30 cellular contexts compared by ENCODE assay signal in genomic region chr4:146232131-146232722, GRCh38. TPM values are rescaled to one million over a fixed set of nuclear protein-coding genes. Genes with fewer than 3 reads are reported as not detected.
DNase-seq lines count a peak whose midpoint lies in the region; ATAC-seq, FAIRE-seq and TF ChIP-seq lines count a peak whose summit lies in the region.
"Had no signal": no experiment of that assay in that cellular context is flagged by ENCODE, and none has a peak within 500 bp of the region (broad histone marks: within the 10 kb centered on the region; RNA-seq: fewer than 3 reads in every experiment).

No MANE protein-coding gene starts in this region.

- H3K36me3 Mint-ChIP-seq in Calu3 (ENCODE audit: insufficient read depth, unreplicated experiment) = no peaks in the 10 kb centered on the region
- H3K36me3 Mint-ChIP-seq: naive B cell had no signal

- H3K9ac ChIP-seq in keratinocyte (ENCODE audit: control insufficient read depth, extremely low read depth, insufficient read depth, low read length) = no peak overlapping the region
- H3K9ac ChIP-seq: BLaER1 had no signal

- no peak overlapping the region for H2AFZ ChIP-seq in keratinocyte (ENCODE audit: control insufficient read depth, low read length)

- peaks cover 10% of the 10 kb centered on the region for H3K4me1 Mint-ChIP-seq in Calu3 (ENCODE audit: low read depth, unreplicated experiment)
- H3K4me1 Mint-ChIP-seq in stimulated activated naive CD8-positive, alpha-beta T cell treated with anti-CD3 and anti-CD28 coated beads, Interleukin-15, amount 100 ng/mL, for 72 hours = no peaks in the 10 kb centered on the region
- H3K4me1 Mint-ChIP-seq: activated CD4-positive, alpha-beta memory T cell treated with anti-CD3 and anti-CD28 coated beads, Interleukin-2, amount 10 ng/mL, durations not matched to agents 7 days and 5 days; central memory CD8-positive, alpha-beta T cell; naive B cell had no signal

- no peaks in the 10 kb centered on the region for H4K20me1 ChIP-seq in keratinocyte (ENCODE audit: control insufficient read depth, extremely low read depth, insufficient read depth, low read length)
- H4K20me1 ChIP-seq: BLaER1 had no signal

- no peak overlapping the region for H3K27ac Mint-ChIP-seq in Calu3 (ENCODE audit: unreplicated experiment)
- no peak overlapping the region for H3K27ac Mint-ChIP-seq in stimulated activated naive CD8-positive, alpha-beta T cell treated with anti-CD3 and anti-CD28 coated beads, Interleukin-15, amount 100 ng/mL, for 72 hours
- H3K27ac Mint-ChIP-seq: activated CD4-positive, alpha-beta memory T cell treated with anti-CD3 and anti-CD28 coated beads, Interleukin-2, amount 10 ng/mL, durations not matched to agents 7 days and 5 days; activated naive CD8-positive, alpha-beta T cell had no signal

- H3K4me2 ChIP-seq in keratinocyte (ENCODE audit: control insufficient read depth, extremely low read depth, insufficient read depth, low read depth, low read length) = no peak overlapping the region
- H3K4me2 ChIP-seq: BLaER1, smooth muscle cell had no signal

- no peaks in the 10 kb centered on the region for H3K4me1 ChIP-seq in keratinocyte (ENCODE audit: control insufficient read depth, extremely low read depth, insufficient read depth, low read length)
- H3K4me1 ChIP-seq: suprapubic skin had no signal

- CTCF ChIA-PET in Calu3 (lab: Charles Lee) (no interaction called here), RWPE1 (lab: Yijun Ruan, JAX) (interaction anchor here (0.6 kb wide), 1 partner anchor 1054 kb away, joined by 3 read pairs; no protein-coding TSS in a partner anchor)

- no peak for ATAC-seq in GM19351 (IDR thresholded peaks at IDR 0.05; ENCODE audit: unreplicated experiment)
- ATAC-seq in stimulated activated naive CD8-positive, alpha-beta T cell treated with anti-CD3 and anti-CD28 coated beads, Interleukin-15, amount 100 ng/mL, for 72 hours = no peak
- ATAC-seq: heart right ventricle, left lobe of liver had no signal

- H3K36me3 ChIP-seq in keratinocyte (ENCODE audit: control insufficient read depth in 2 of 2, extremely low read depth in 1 of 2, insufficient read depth in 2 of 2, low read length in 2 of 2) = no peaks in the 10 kb centered on the region
- H3K36me3 ChIP-seq: BLaER1, heart right ventricle, suprapubic skin had no signal

- no peak overlapping the region for H3K4me3 Mint-ChIP-seq in Calu3 (ENCODE audit: low read depth, unreplicated experiment)
- no peak overlapping the region for H3K4me3 Mint-ChIP-seq in stimulated activated naive CD8-positive, alpha-beta T cell treated with anti-CD3 and anti-CD28 coated beads, Interleukin-15, amount 100 ng/mL, for 72 hours
- H3K4me3 Mint-ChIP-seq: activated CD4-positive, alpha-beta memory T cell treated with anti-CD3 and anti-CD28 coated beads, Interleukin-2, amount 10 ng/mL, durations not matched to agents 7 days and 5 days; activated naive CD8-positive, alpha-beta T cell; central memory CD8-positive, alpha-beta T cell; naive B cell had no signal

- H3K9me3 ChIP-seq in keratinocyte (ENCODE audit: control insufficient read depth, low read depth, low read length) = no peaks in the 10 kb centered on the region
- H3K9me3 ChIP-seq: BLaER1, suprapubic skin had no signal

- no peak overlapping the region for H3K4me3 ChIP-seq in keratinocyte (ENCODE audit: control insufficient read depth in 2 of 3, extremely low read depth in 1 of 3, insufficient read depth in 2 of 3, low read depth in 1 of 3, low read length in 3 of 3)
- H3K4me3 ChIP-seq: BLaER1, heart right ventricle, smooth muscle cell, suprapubic skin had no signal

- H3K79me2 ChIP-seq in keratinocyte (ENCODE audit: control insufficient read depth, insufficient read depth, low read length) = no peaks in the 10 kb centered on the region

- H3K9me1 ChIP-seq in keratinocyte (ENCODE audit: control insufficient read depth, extremely low read depth, insufficient read depth, low read length) = no peaks in the 10 kb centered on the region

- BruUV-seq in Calu3 (replicated peaks; lab: Mats Ljungman, UMichigan) = no TSS peak

- H3K27me3 Mint-ChIP-seq in Calu3 (ENCODE audit: unreplicated experiment) = no peaks in the 10 kb centered on the region
- peaks cover 8% of the 10 kb centered on the region for H3K27me3 Mint-ChIP-seq in stimulated activated naive CD8-positive, alpha-beta T cell treated with anti-CD3 and anti-CD28 coated beads, Interleukin-15, amount 100 ng/mL, for 72 hours
- H3K27me3 Mint-ChIP-seq: activated CD4-positive, alpha-beta memory T cell treated with anti-CD3 and anti-CD28 coated beads, Interleukin-2, amount 10 ng/mL, durations not matched to agents 7 days and 5 days; activated naive CD8-positive, alpha-beta T cell had no signal

- TF ChIP-seq CTCF in Calu3 (IDR thresholded peaks at IDR 0.05; ENCODE audit: unreplicated experiment) (no peak), RWPE1 (conservative IDR thresholded peaks at IDR 0.05; ENCODE audit: low read depth) (no peak), keratinocyte (optimal IDR thresholded peaks at IDR 0.05 in 1 of 3, IDR thresholded peaks at IDR 0.05 in 1 of 3, conservative IDR thresholded peaks at IDR 0.05 in 1 of 3; ENCODE audit: extremely low read depth in 1 of 3, insufficient read depth in 2 of 3, low read length in 3 of 3) (no peak)

- POLR2A ChIA-PET in RWPE1 (lab: Yijun Ruan, JAX; ENCODE audit: low non-redundant PET) = no interaction called here

- dilution Hi-C loops in keratinocyte (cut with MboI; ENCODE audit: extremely low pct_ligation_motif_present, low sequenced_read_pairs) = no loop called here

- FAIRE-seq in keratinocyte (lab: Jason Lieb, UNC) = peak; percentile 75
- FAIRE-seq: GM12892, GM19239, urothelium cell line had no signal

- H3K27ac ChIP-seq in RWPE1 (no peak overlapping the region), keratinocyte (ENCODE audit: control insufficient read depth, insufficient read depth, low read length) (no peak overlapping the region)
- H3K27ac ChIP-seq: BLaER1, heart right ventricle, suprapubic skin had no signal

- DNase-seq in Calu3 (peak; percentile 26), M059J (ENCODE audit: low read depth) (peak; percentile 37), RWPE1 (ENCODE audit: low spot score) (peak; percentile 13), keratinocyte (ENCODE audit: low read depth, low spot score) (no peak), DMS114 treated with DMSO at 0.1 percent for 48 hours (lab: John Stamatoyannopoulos, UW; ENCODE audit: unreplicated experiment) (no peak), NCI-H446 (lab: John Stamatoyannopoulos, UW) (no peak)
- DNase-seq in stimulated activated naive CD8-positive, alpha-beta T cell treated with anti-CD3 and anti-CD28 coated beads, Interleukin-15, amount 100 ng/mL, for 72 hours = no peak
- DNase-seq: ACHN; activated CD4-positive, alpha-beta memory T cell treated with anti-CD3 and anti-CD28 coated beads, Interleukin-2, amount 10 ng/mL, durations not matched to agents 7 days and 5 days; COR-L47; DND-41; heart right ventricle; naive B cell; NCI-H1436; NCI-H524; NK-92 treated with Interleukin-12 subunit alpha and Interleukin-12 subunit beta, amount 100 ng/mL, for 24 hours; occipital lobe; stimulated activated CD4-positive, alpha-beta T cell treated with anti-CD3 and anti-CD28 coated beads, Interleukin-2, amount 100 ng/mL, for 24 hours had no signal

- intact Hi-C loops in Calu3 (cut with micrococcal nuclease; ENCODE audit: unreplicated experiment) = no loop called here

- H3K27me3 ChIP-seq in keratinocyte (ENCODE audit: control insufficient read depth, extremely low read depth, insufficient read depth, low read length) = no peaks in the 10 kb centered on the region
- H3K27me3 ChIP-seq: BLaER1, heart right ventricle, suprapubic skin had no signal

- H3K9me3 Mint-ChIP-seq in Calu3 (ENCODE audit: low read depth, unreplicated experiment) = no peaks in the 10 kb centered on the region
- peaks cover 0 to 10% of the 10 kb centered on the region in 2 donors for H3K9me3 Mint-ChIP-seq in stimulated activated naive CD8-positive, alpha-beta T cell treated with anti-CD3 and anti-CD28 coated beads, Interleukin-15, amount 100 ng/mL, for 72 hours
- H3K9me3 Mint-ChIP-seq: activated CD4-positive, alpha-beta memory T cell treated with anti-CD3 and anti-CD28 coated beads, Interleukin-2, amount 10 ng/mL, durations not matched to agents 7 days and 5 days; central memory CD8-positive, alpha-beta T cell had no signal

RNA-seq across cellular contexts. Expression of gene REELD1, which starts 17.9 kb away (rescaled TPM):
- 1.2 TPM in 1 of 2 replicates, not detected in the other for total RNA-seq in Calu3 (2022)
- total RNA-seq in M059J (2014; rRNA removed; shearing (Covaris generic)) = not detected in 2 replicates
- 0.06 TPM in 1 of 3 replicates, not detected in the others for polyA plus RNA-seq in keratinocyte
- polyA plus RNA-seq in keratinocyte (2011; ENCODE audit: low read depth) = not detected
- not detected in 2 replicates for polyA plus RNA-seq in keratinocyte (2011; cell fraction: cytosol; rRNA removed)
- polyA plus RNA-seq in keratinocyte (2011; cell fraction: nucleus; rRNA removed) = 0.20 and 0.27 TPM in 2 replicates
- polyA plus RNA-seq in keratinocyte (2012; ENCODE audit: low replicate concordance) = not detected in 2 replicates
- not detected in 3 replicates for polyA minus RNA-seq in keratinocyte
- polyA minus RNA-seq in keratinocyte (2011; cell fraction: cytosol; rRNA and poly(A)+ RNA removed) = not detected
- polyA minus RNA-seq in keratinocyte (2011; cell fraction: nucleus; rRNA and poly(A)+ RNA removed) = not detected in 2 replicates
- total RNA-seq: activated CD4-positive, alpha-beta memory T cell treated with anti-CD3 and anti-CD28 coated beads, Interleukin-2, amount 10 ng/mL, durations not matched to agents 7 days and 5 days; astrocyte; dermis microvascular lymphatic vessel endothelial cell; occipital lobe; smooth muscle cell had no signal
- polyA plus RNA-seq: smooth muscle cell had no signal

RNA-seq across cellular contexts. Expression of gene LSM6, which starts 56.7 kb away (rescaled TPM):
- 30.7 and 37.1 TPM in 2 replicates for total RNA-seq in Calu3 (2022)
- total RNA-seq in M059J (2014; rRNA removed; shearing (Covaris generic)) = 38.8 and 68.8 TPM in 2 replicates
- 10.1 to 33.7 TPM (median 23.6 TPM) in 3 replicates for polyA plus RNA-seq in keratinocyte
- 48.7 TPM for polyA plus RNA-seq in keratinocyte (2011; ENCODE audit: low read depth)
- polyA plus RNA-seq in keratinocyte (2011; cell fraction: cytosol; rRNA removed) = 14.9 and 17.2 TPM in 2 replicates
- 6.2 and 7.8 TPM in 2 replicates for polyA plus RNA-seq in keratinocyte (2011; cell fraction: nucleus; rRNA removed)
- 19.1 and 36.9 TPM in 2 replicates for polyA plus RNA-seq in keratinocyte (2012; ENCODE audit: low replicate concordance)
- polyA minus RNA-seq in keratinocyte = 3.3 to 11.9 TPM (median 8.0 TPM) in 3 replicates
- 5.0 TPM for polyA minus RNA-seq in keratinocyte (2011; cell fraction: cytosol; rRNA and poly(A)+ RNA removed)
- polyA minus RNA-seq in keratinocyte (2011; cell fraction: nucleus; rRNA and poly(A)+ RNA removed) = 4.1 and 4.6 TPM in 2 replicates

Comparison
In these comparisons a context has a peak if more than half of its experiments do, and no peak if none do; other contexts are left out.
1. DNase-seq: peak in Calu3 (single experiment), M059J (single experiment) and RWPE1 (single experiment); none in keratinocyte (single experiment), DMS114 treated with DMSO at 0.1 percent for 48 hours (single experiment), stimulated activated naive CD8-positive, alpha-beta T cell treated with anti-CD3 and anti-CD28 coated beads, Interleukin-15, amount 100 ng/mL, for 72 hours (0 of 2) and NCI-H446 (0 of 2).